ENCODE assay signal across 8 cellular contexts in the genomic region with DNA sequence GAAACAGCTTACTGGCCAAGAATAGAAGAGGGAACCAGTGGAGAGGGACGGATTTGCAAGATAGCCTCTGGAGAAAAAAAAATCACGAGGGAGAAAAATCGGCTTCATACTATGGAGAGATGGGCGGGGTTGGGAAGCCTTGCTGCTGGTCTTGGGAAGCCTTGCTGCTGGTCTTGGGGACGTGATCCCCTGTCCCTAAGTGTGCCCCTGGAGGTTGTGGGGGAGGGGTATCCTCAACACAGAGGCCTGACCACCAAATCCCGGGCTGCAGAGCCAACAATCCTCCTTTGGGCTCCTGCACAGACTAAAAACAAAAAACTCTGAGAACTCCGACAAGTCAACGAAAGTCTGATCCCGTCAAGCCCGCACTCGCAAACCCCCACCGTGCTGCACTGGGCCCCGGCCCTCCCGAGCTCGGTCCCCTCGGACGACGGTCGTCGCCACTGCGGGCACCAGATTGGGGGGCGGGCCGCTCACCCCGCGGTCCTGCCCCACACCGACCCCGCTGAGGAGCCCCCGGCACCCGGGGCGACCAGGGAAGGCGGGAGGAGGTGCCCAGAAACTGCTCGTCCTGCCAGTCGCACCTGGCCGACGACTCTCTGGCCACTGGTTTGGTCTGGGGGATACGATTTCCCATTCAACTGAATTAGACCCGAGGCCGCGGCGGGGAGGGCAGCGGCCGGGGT. TPM values are rescaled to one million over a fixed set of nuclear protein-coding genes. Genes with fewer than 3 reads are reported as not detected.
A peak's percentile ranks its signal among the peaks of the same experiment; 100 is the strongest.
DNase-seq lines count a peak whose midpoint lies in the region; ATAC-seq and TF ChIP-seq lines count a peak whose summit lies in the region.

No MANE protein-coding gene starts in this region.

- no peaks in the 10 kb centered on the region for H3K9me3 Mint-ChIP-seq in dendritic cell treated with granulocyte-macrophage colony-stimulating factor and Interleukin-4, amounts not matched to agents 40 ng/mL and 50 ng/mL, for 4 days

- no peaks in the 10 kb centered on the region for H3K36me3 ChIP-seq in OCI-LY1 (ENCODE audit: insufficient read depth, low read length)
- no peaks in the 10 kb centered on the region for H3K36me3 ChIP-seq in lung (ENCODE audit: control insufficient read depth in 2 of 2, insufficient read depth in 2 of 2, low read length in 2 of 2)
- no peaks in the 10 kb centered on the region for H3K36me3 ChIP-seq in thoracic aorta

- peak overlapping the region; percentile 76 for H3K4me3 ChIP-seq in OCI-LY1 (ENCODE audit: low read depth, low read length, poor library complexity, severe bottlenecking)
- peak overlapping the region; percentile 80 for H3K4me3 ChIP-seq in lung
- H3K4me3 ChIP-seq in thoracic aorta = peak overlapping the region; percentile 87

- WGBS in lung, 2 donors = 2% methylated on average over 35 to 42 of the region's 42 CpGs

- intact Hi-C loops in dendritic cell treated with granulocyte-macrophage colony-stimulating factor and Interleukin-4, amounts not matched to agents 40 ng/mL and 50 ng/mL, for 4 days (cut with micrococcal nuclease) = loop anchor here (5.0 to 10.0 kb wide), 2 partner anchors 185 to 297 kb away; partner anchors contain the start of gene MTFR2

- peak overlapping the region; percentile 59; the same call in 1 of the 2 replicates for H3K9ac ChIP-seq in OCI-LY1 (ENCODE audit: low read length)

- no peaks in the 10 kb centered on the region for H4K20me1 ChIP-seq in OCI-LY1 (ENCODE audit: insufficient read depth, low read length)

- no peak for TF ChIP-seq CTCF in C4-2B (conservative IDR thresholded peaks at IDR 0.05)
- TF ChIP-seq CTCF in OCI-LY1 (IDR thresholded peaks at IDR 0.05; ENCODE audit: low read length) = no peak
- no peak for TF ChIP-seq CTCF in lung (IDR thresholded peaks at IDR 0.05; ENCODE audit: control extremely low read depth, extremely low read depth)
- TF ChIP-seq CTCF in thoracic aorta (IDR thresholded peaks at IDR 0.05) = no peak

- H3F3A ChIP-seq in OCI-LY1 (ENCODE audit: insufficient read depth, low read length) = no peaks in the 10 kb centered on the region

- H3K4me2 ChIP-seq in OCI-LY1 (ENCODE audit: low read length) = peak overlapping the region; percentile 90

- DNase-seq in lung (ENCODE audit: low spot score) = peak; percentile 40
- no peak for DNase-seq in thoracic aorta (ENCODE audit: low spot score)
- no peak for DNase-seq in OCI-M1 (lab: John Stamatoyannopoulos, UW)

- H3K27ac ChIP-seq in C4-2B (peak overlapping the region; percentile 92), OCI-LY1 (ENCODE audit: low read depth, low read length, poor library complexity, severe bottlenecking) (no peak overlapping the region), lung (ENCODE audit: low read depth in 1 of 2, low read length in 1 of 2) (peak overlapping the region in 1 of 2 donors; percentile 83), thoracic aorta (no peak overlapping the region)

- no peaks in the 10 kb centered on the region for H3K9me2 ChIP-seq in OCI-LY1 (ENCODE audit: low read depth, low read length)

- H3K36me3 Mint-ChIP-seq in dendritic cell treated with granulocyte-macrophage colony-stimulating factor and Interleukin-4, amounts not matched to agents 40 ng/mL and 50 ng/mL, for 4 days (ENCODE audit: low read depth) = no peaks in the 10 kb centered on the region

- peak overlapping the region; percentile 65 for H3K4me3 Mint-ChIP-seq in dendritic cell treated with granulocyte-macrophage colony-stimulating factor and Interleukin-4, amounts not matched to agents 40 ng/mL and 50 ng/mL, for 4 days

- peak overlapping the region; percentile 44 for H3K27ac Mint-ChIP-seq in dendritic cell treated with granulocyte-macrophage colony-stimulating factor and Interleukin-4, amounts not matched to agents 40 ng/mL and 50 ng/mL, for 4 days

- no peaks in the 10 kb centered on the region for H3K79me2 ChIP-seq in OCI-LY1 (ENCODE audit: insufficient read depth, low read length)

- H3K4me1 Mint-ChIP-seq in dendritic cell treated with granulocyte-macrophage colony-stimulating factor and Interleukin-4, amounts not matched to agents 40 ng/mL and 50 ng/mL, for 4 days (ENCODE audit: low read depth) = peaks cover 13% of the 10 kb centered on the region

- H3K9me3 ChIP-seq in OCI-LY1 (ENCODE audit: low read length) (no peaks in the 10 kb centered on the region), lung (ENCODE audit: control insufficient read depth in 2 of 2, insufficient read depth in 1 of 2, low read length in 1 of 2) (no peaks in the 10 kb centered on the region), thoracic aorta (no peaks in the 10 kb centered on the region)

- H3K27me3 ChIP-seq in OCI-LY1 (ENCODE audit: insufficient read depth, low read length) (no peaks in the 10 kb centered on the region), lung (ENCODE audit: control insufficient read depth, insufficient read depth) (no peaks in the 10 kb centered on the region), thoracic aorta (replicated peaks; ENCODE audit: insufficient read depth) (no peaks in the 10 kb centered on the region)

- H3K27me3 Mint-ChIP-seq in dendritic cell treated with granulocyte-macrophage colony-stimulating factor and Interleukin-4, amounts not matched to agents 40 ng/mL and 50 ng/mL, for 4 days = peaks cover 39% of the 10 kb centered on the region

- ATAC-seq in GM21717 (IDR thresholded peaks at IDR 0.05; ENCODE audit: unreplicated experiment) (peak; percentile 7), lung (ENCODE audit: insufficient read depth, low FRiP score) (no peak), thoracic aorta (ENCODE audit: insufficient number of reproducible peaks, low FRiP score, low read depth) (no peak), HG03469 (IDR thresholded peaks at IDR 0.05; ENCODE audit: unreplicated experiment) (no peak)

- H3K4me1 ChIP-seq in OCI-LY1 (ENCODE audit: insufficient read depth, low read length, severe bottlenecking) (peaks cover 8% of the 10 kb centered on the region), lung (ENCODE audit: control insufficient read depth in 2 of 2, insufficient read depth in 2 of 2, low read length in 2 of 2) (peaks cover 3 to 10% of the 10 kb centered on the region in 2 donors), thoracic aorta (ENCODE audit: control insufficient read depth in 1 of 2, low read depth in 2 of 2) (peaks cover 4 to 18% of the 10 kb centered on the region in 2 donors)

- H2AFZ ChIP-seq in OCI-LY1 (ENCODE audit: low read length) = 0 out of 2 replicates have a peak overlapping the region, but pooled peaks have one; percentile 90

RNA-seq across cellular contexts. Expression of gene MAP7, which starts 0.7 kb away (rescaled TPM):
- 10 to 100 TPM; 15.0 to 23.4 TPM for total RNA-seq in lung
- 1 to 10 TPM; 8.4 to 9.6 TPM for polyA plus RNA-seq in lung
- total RNA-seq in thoracic aorta = 1 to 10 TPM; 5.1 to 6.9 TPM
